Comparison of ENCODE assay signal across 8 cellular contexts in genomic region chr17:57086069-57086930, GRCh38. TPM values are rescaled to one million over a fixed set of nuclear protein-coding genes. Genes with fewer than 3 reads are reported as not detected.
A peak's percentile ranks its signal among the peaks of the same experiment; 100 is the strongest.
DNase-seq lines count a peak whose midpoint lies in the region; ATAC-seq and TF ChIP-seq lines count a peak whose summit lies in the region.

No MANE protein-coding gene starts in this region.

- ATAC-seq in activated CD8-positive, alpha-beta T cell treated with anti-CD3 and anti-CD28 coated beads for 36 hours, result no peak
- no peak for ATAC-seq in natural killer cell treated with Interleukin-12 subunit alpha and Interleukin-12 subunit beta and Interleukin-15 and Interleukin-18, amount 100 ng/mL, for 72 hours
- no peak for ATAC-seq in GM18858 (IDR thresholded peaks at IDR 0.05; ENCODE audit: unreplicated experiment)
- ATAC-seq in HG03571 (IDR thresholded peaks at IDR 0.05; ENCODE audit: unreplicated experiment), result no peak

- DNase-seq in A172 (ENCODE audit: low spot score), result peak; percentile 30
- no peak for DNase-seq in GM12864 (ENCODE audit: low read depth)
- peak; percentile 17 for DNase-seq in NCI-H1417 treated with DMSO at 0.1 percent for 48 hours (lab: John Stamatoyannopoulos, UW)
- peak; percentile 28 for DNase-seq in activated CD8-positive, alpha-beta T cell treated with anti-CD3 and anti-CD28 coated beads for 36 hours
- DNase-seq in erythroblast (lab: John Stamatoyannopoulos, UW), result peak; percentile 44 to 52
- DNase-seq in natural killer cell treated with Interleukin-12 subunit alpha and Interleukin-12 subunit beta and Interleukin-15 and Interleukin-18, amount 100 ng/mL, for 72 hours (ENCODE audit: low spot score), result no peak

- no peak for TF ChIP-seq CTCF in GM12864 (IDR thresholded peaks at IDR 0.05; ENCODE audit: low read depth, low read length, missing control alignments)
- TF ChIP-seq CTCF in activated CD8-positive, alpha-beta T cell treated with anti-CD3 and anti-CD28 coated beads for 36 hours (IDR thresholded peaks at IDR 0.05), result no peak

- intact Hi-C loops in activated CD8-positive, alpha-beta T cell treated with anti-CD3 and anti-CD28 coated beads for 36 hours (cut with micrococcal nuclease), result no loop called here

- no peaks in the 10 kb centered on the region for H3K9me3 Mint-ChIP-seq in activated CD8-positive, alpha-beta T cell treated with anti-CD3 and anti-CD28 coated beads for 36 hours
- no peaks in the 10 kb centered on the region for H3K9me3 Mint-ChIP-seq in natural killer cell treated with Interleukin-12 subunit alpha and Interleukin-12 subunit beta and Interleukin-15 and Interleukin-18, amount 100 ng/mL, for 72 hours

- CTCF ChIA-PET in activated CD8-positive, alpha-beta T cell treated with anti-CD3 and anti-CD28 coated beads for 36 hours (lab: Charles Lee), result interaction anchor here (0.9 kb wide), 1 partner anchor 747 kb away, joined by 3 read pairs; no protein-coding TSS in a partner anchor

- POLR2A ChIA-PET in activated CD8-positive, alpha-beta T cell treated with anti-CD3 and anti-CD28 coated beads for 36 hours (lab: Charles Lee), result interaction anchor here (0.6 to 0.9 kb wide), 3 partner anchors 108 to 1073 kb away, joined by 3 read pairs; partner anchors contain the start of gene SCPEP1

- TF ChIP-seq POLR2A in erythroblast (IDR thresholded peaks at IDR 0.05; ENCODE audit: low read length), result no peak

- peak overlapping the region; percentile 95 for H3K4me3 ChIP-seq in GM12864 (ENCODE audit: low read depth, low read length)

- H3K27ac Mint-ChIP-seq in activated CD8-positive, alpha-beta T cell treated with anti-CD3 and anti-CD28 coated beads for 36 hours, result peak overlapping the region; percentile 44
- H3K27ac Mint-ChIP-seq in natural killer cell treated with Interleukin-12 subunit alpha and Interleukin-12 subunit beta and Interleukin-15 and Interleukin-18, amount 100 ng/mL, for 72 hours, result peak overlapping the region; percentile 17 to 46

- peaks cover 46% of the 10 kb centered on the region for H3K4me1 Mint-ChIP-seq in activated CD8-positive, alpha-beta T cell treated with anti-CD3 and anti-CD28 coated beads for 36 hours (ENCODE audit: low read depth)
- peaks cover 18 to 31% of the 10 kb centered on the region in 2 donors for H3K4me1 Mint-ChIP-seq in natural killer cell treated with Interleukin-12 subunit alpha and Interleukin-12 subunit beta and Interleukin-15 and Interleukin-18, amount 100 ng/mL, for 72 hours (ENCODE audit: low read depth in 2 of 2)

- peaks cover 8% of the 10 kb centered on the region for H3K36me3 Mint-ChIP-seq in activated CD8-positive, alpha-beta T cell treated with anti-CD3 and anti-CD28 coated beads for 36 hours (ENCODE audit: low read depth)
- no peaks in the 10 kb centered on the region for H3K36me3 Mint-ChIP-seq in natural killer cell treated with Interleukin-12 subunit alpha and Interleukin-12 subunit beta and Interleukin-15 and Interleukin-18, amount 100 ng/mL, for 72 hours

- H3K27me3 Mint-ChIP-seq in activated CD8-positive, alpha-beta T cell treated with anti-CD3 and anti-CD28 coated beads for 36 hours, result peaks cover 2% of the 10 kb centered on the region
- H3K27me3 Mint-ChIP-seq in natural killer cell treated with Interleukin-12 subunit alpha and Interleukin-12 subunit beta and Interleukin-15 and Interleukin-18, amount 100 ng/mL, for 72 hours, result no peaks in the 10 kb centered on the region

- H3K4me3 Mint-ChIP-seq in activated CD8-positive, alpha-beta T cell treated with anti-CD3 and anti-CD28 coated beads for 36 hours, result peak overlapping the region; percentile 83
- H3K4me3 Mint-ChIP-seq in natural killer cell treated with Interleukin-12 subunit alpha and Interleukin-12 subunit beta and Interleukin-15 and Interleukin-18, amount 100 ng/mL, for 72 hours, result peak overlapping the region; percentile 88

RNA-seq across cellular contexts. Expression of gene AKAP1, which starts 1.3 kb away (rescaled TPM):
- 22.0 and 38.5 TPM in 2 replicates for total RNA-seq in A172 (2014; rRNA removed; shearing (Covaris generic))
- total RNA-seq in activated CD8-positive, alpha-beta T cell treated with anti-CD3 and anti-CD28 coated beads for 36 hours, result 10 to 100 TPM; 27.3 to 28.6 TPM
- total RNA-seq in natural killer cell treated with Interleukin-12 subunit alpha and Interleukin-12 subunit beta and Interleukin-15 and Interleukin-18, amount 100 ng/mL, for 72 hours, result 10 to 100 TPM; 25.3 to 69.9 TPM

Comparison
In these comparisons a context has a peak if more than half of its experiments do, and no peak if none do; other contexts are left out.
1. DNase-seq: peak in A172 (single experiment), NCI-H1417 treated with DMSO at 0.1 percent for 48 hours (single experiment), activated CD8-positive, alpha-beta T cell treated with anti-CD3 and anti-CD28 coated beads for 36 hours (single experiment) and erythroblast (2 of 2); none in GM12864 (single experiment) and natural killer cell treated with Interleukin-12 subunit alpha and Interleukin-12 subunit beta and Interleukin-15 and Interleukin-18, amount 100 ng/mL, for 72 hours (single experiment).